Comparison of ENCODE assay signal across 15 cellular contexts in the genomic region with DNA sequence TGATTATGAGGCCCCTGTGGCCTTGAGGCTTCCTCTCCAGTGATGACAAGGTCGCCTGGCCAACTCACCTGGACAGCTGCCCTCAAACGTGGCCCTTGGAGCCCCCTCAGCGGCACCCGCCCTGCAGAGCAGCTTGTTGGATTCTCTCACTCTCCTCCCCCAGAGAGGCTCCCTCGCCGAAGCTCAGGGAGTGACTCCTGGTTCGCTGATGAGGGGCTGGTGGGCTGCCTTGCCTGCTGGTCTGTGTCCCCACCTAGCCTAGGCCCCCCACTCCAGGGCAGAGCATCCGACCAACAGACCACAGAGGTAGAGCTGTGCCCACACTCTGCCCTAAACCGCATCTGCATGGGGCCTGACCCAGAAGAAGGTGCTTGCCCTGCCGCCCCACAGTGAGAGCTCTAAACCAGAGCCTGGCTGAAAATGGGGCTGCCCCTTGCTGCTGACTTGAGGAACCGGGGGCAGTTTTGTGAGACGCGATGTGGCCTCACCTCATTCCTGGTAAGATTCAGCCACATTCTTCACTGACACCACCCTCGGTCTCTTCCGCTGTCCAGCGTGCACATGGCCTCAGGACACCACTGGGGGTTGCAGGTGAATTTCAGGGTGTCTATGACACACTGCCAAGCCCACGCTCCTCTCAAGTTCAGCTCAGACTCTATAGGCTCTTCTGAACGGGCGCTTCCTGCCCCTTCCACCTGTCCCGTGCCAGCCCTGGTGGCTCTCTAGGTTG.
A peak's percentile ranks its signal among the peaks of the same experiment; 100 is the strongest.
DNase-seq lines count a peak whose midpoint lies in the region; ATAC-seq and TF ChIP-seq lines count a peak whose summit lies in the region.
"Had no signal": no experiment of that assay in that cellular context is flagged by ENCODE, and none has a peak within 500 bp of the region (broad histone marks: within the 10 kb centered on the region; RNA-seq: fewer than 3 reads in every experiment).

No MANE protein-coding gene starts in this region.

- H3K36me3 Mint-ChIP-seq in activated CD8-positive, alpha-beta T cell treated with anti-CD3 and anti-CD28 coated beads, Interleukin-2, amount 10 ng/mL, durations not matched to agents 7 days and 5 days (ENCODE audit: low read depth) = peaks cover 41% of the 10 kb centered on the region
- peaks cover 25% of the 10 kb centered on the region for H3K36me3 Mint-ChIP-seq in stimulated activated naive CD8-positive, alpha-beta T cell treated with anti-CD3 and anti-CD28 coated beads, Interleukin-15, Interleukin-2, amounts not matched to agents 100 ng/mL and 50 ng/mL, for 24 hours (ENCODE audit: low read depth)

- TF ChIP-seq CTCF in right atrium auricular region (IDR thresholded peaks at IDR 0.05) = no peak

- H3K4me1 ChIP-seq in right atrium auricular region = no peaks in the 10 kb centered on the region

- POLR2A ChIA-PET in activated CD8-positive, alpha-beta T cell treated with anti-CD3 and anti-CD28 coated beads, Interleukin-2, amount 10 ng/mL, durations not matched to agents 7 days and 5 days (lab: Charles Lee) = no interaction called here

- no peak for DNase-seq in activated CD4-positive, CD25-positive, alpha-beta regulatory T cell treated with anti-CD3 and anti-CD28 coated beads, Interleukin-2, amount 50 U/mL, for 72 hours
- peak; percentile 38 for DNase-seq in activated CD8-positive, alpha-beta T cell treated with anti-CD3 and anti-CD28 coated beads, Interleukin-2, amount 10 ng/mL, durations not matched to agents 7 days and 5 days
- DNase-seq in right atrium auricular region (ENCODE audit: low spot score) (no peak), MV-4-11 (lab: John Stamatoyannopoulos, UW) (no peak), D341Med (ENCODE audit: low spot score) (no peak)
- DNase-seq: 8988T; activated T-cell treated with anti-CD3 and anti-CD28 coated beads, Interleukin-2, amount 50 U/mL, for 48 hours; MM.1S; NCI-H345; stimulated activated CD4-positive, alpha-beta T cell treated with anti-CD3 and anti-CD28 coated beads, Interleukin-12 subunit alpha, Interleukin-12 subunit beta, amount 100 ng/mL, for 4 hours had no signal

- no peaks in the 10 kb centered on the region for H3K27me3 ChIP-seq in right atrium auricular region

- H3K4me1 Mint-ChIP-seq in activated CD8-positive, alpha-beta T cell treated with anti-CD3 and anti-CD28 coated beads, Interleukin-2, amount 10 ng/mL, durations not matched to agents 7 days and 5 days (ENCODE audit: low read depth) = peaks cover 33% of the 10 kb centered on the region
- H3K4me1 Mint-ChIP-seq in stimulated activated naive CD8-positive, alpha-beta T cell treated with anti-CD3 and anti-CD28 coated beads, Interleukin-15, Interleukin-2, amounts not matched to agents 100 ng/mL and 50 ng/mL, for 24 hours (ENCODE audit: low read depth) = peaks cover 31% of the 10 kb centered on the region

- ATAC-seq in activated CD4-positive, CD25-positive, alpha-beta regulatory T cell treated with anti-CD3 and anti-CD28 coated beads, Interleukin-2, amount 50 U/mL, for 24 hours = peak; percentile 18 to 28
- peak; percentile 65 for ATAC-seq in HG02588 (IDR thresholded peaks at IDR 0.05; ENCODE audit: unreplicated experiment)
- ATAC-seq in activated CD8-positive, alpha-beta T cell treated with anti-CD3 and anti-CD28 coated beads, Interleukin-2, amount 10 ng/mL, durations not matched to agents 7 days and 5 days = peak; percentile 29

- no peak overlapping the region for H3K27ac ChIP-seq in right atrium auricular region

- no peaks in the 10 kb centered on the region for H3K27me3 Mint-ChIP-seq in activated CD8-positive, alpha-beta T cell treated with anti-CD3 and anti-CD28 coated beads, Interleukin-2, amount 10 ng/mL, durations not matched to agents 7 days and 5 days (ENCODE audit: low read depth)
- H3K27me3 Mint-ChIP-seq in stimulated activated naive CD8-positive, alpha-beta T cell treated with anti-CD3 and anti-CD28 coated beads, Interleukin-15, Interleukin-2, amounts not matched to agents 100 ng/mL and 50 ng/mL, for 24 hours = no peaks in the 10 kb centered on the region
- H3K27me3 Mint-ChIP-seq: type B pancreatic cell had no signal

- peaks cover 5 to 13% of the 10 kb centered on the region in 2 donors for H3K9me3 ChIP-seq in right atrium auricular region

- H3K36me3 ChIP-seq in right atrium auricular region = no peaks in the 10 kb centered on the region

- peaks cover 32% of the 10 kb centered on the region for H3K9me3 Mint-ChIP-seq in activated CD8-positive, alpha-beta T cell treated with anti-CD3 and anti-CD28 coated beads, Interleukin-2, amount 10 ng/mL, durations not matched to agents 7 days and 5 days (ENCODE audit: insufficient read depth)
- peaks cover 25% of the 10 kb centered on the region for H3K9me3 Mint-ChIP-seq in stimulated activated naive CD8-positive, alpha-beta T cell treated with anti-CD3 and anti-CD28 coated beads, Interleukin-15, Interleukin-2, amounts not matched to agents 100 ng/mL and 50 ng/mL, for 24 hours

- H3K4me3 Mint-ChIP-seq in activated CD8-positive, alpha-beta T cell treated with anti-CD3 and anti-CD28 coated beads, Interleukin-2, amount 10 ng/mL, durations not matched to agents 7 days and 5 days = no peak overlapping the region
- H3K4me3 Mint-ChIP-seq in stimulated activated naive CD8-positive, alpha-beta T cell treated with anti-CD3 and anti-CD28 coated beads, Interleukin-15, Interleukin-2, amounts not matched to agents 100 ng/mL and 50 ng/mL, for 24 hours = no peak overlapping the region
- H3K4me3 Mint-ChIP-seq: type B pancreatic cell, WTC11 had no signal

- peak overlapping the region; percentile 63 for H3K27ac Mint-ChIP-seq in activated CD8-positive, alpha-beta T cell treated with anti-CD3 and anti-CD28 coated beads, Interleukin-2, amount 10 ng/mL, durations not matched to agents 7 days and 5 days
- peak overlapping the region; percentile 71 for H3K27ac Mint-ChIP-seq in stimulated activated naive CD8-positive, alpha-beta T cell treated with anti-CD3 and anti-CD28 coated beads, Interleukin-15, Interleukin-2, amounts not matched to agents 100 ng/mL and 50 ng/mL, for 24 hours

- no peak overlapping the region for H3K4me3 ChIP-seq in right atrium auricular region

- CTCF ChIA-PET in activated CD8-positive, alpha-beta T cell treated with anti-CD3 and anti-CD28 coated beads, Interleukin-2, amount 10 ng/mL, durations not matched to agents 7 days and 5 days (lab: Charles Lee) = interaction anchor here (1.1 kb wide), 1 partner anchor 29 kb away, joined by 3 read pairs; no protein-coding TSS in a partner anchor
